1 cellular context compared by ENCODE assay signal in the genomic region with DNA sequence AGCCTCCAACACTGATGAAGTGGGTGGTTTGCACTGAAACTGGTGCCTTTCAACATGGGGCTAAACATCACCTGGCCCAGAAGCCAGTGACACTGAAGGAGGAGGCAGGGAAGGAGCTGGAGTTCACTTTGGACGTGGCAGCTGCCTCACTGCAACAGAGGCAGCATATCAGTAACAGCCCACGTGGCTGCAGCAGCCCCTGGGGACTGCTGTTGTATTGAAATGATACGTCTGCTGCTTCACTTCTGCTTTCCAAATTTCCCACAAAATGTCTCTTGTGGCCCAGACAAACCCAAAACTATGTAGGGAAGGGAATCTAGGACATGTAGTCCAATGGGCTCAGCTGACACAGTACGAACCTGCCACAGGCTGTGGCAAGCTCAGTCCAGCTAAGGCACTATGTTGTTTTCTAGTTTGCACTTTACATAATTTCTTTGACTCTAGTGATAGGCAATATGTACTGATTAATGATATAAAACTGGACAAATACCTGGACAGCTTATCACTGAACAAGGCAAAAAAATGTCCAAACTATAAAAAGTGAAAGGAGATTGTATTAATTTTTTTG.
A peak's percentile ranks its signal among the peaks of the same experiment; 100 is the strongest.
TF ChIP-seq lines count a peak whose summit lies in the region.

No MANE protein-coding gene starts in this region.

TF ChIP-seq in GM12878, 131 proteins besides CTCF, POLR2A, EP300 and RAD21 (continued from another document and continues in another):
- peak; percentile 79; the same call in 1 of the 2 replicates for TF ChIP-seq MTA3 (IDR thresholded peaks at IDR 0.05; ENCODE audit: borderline replicate concordance, low read length)
- peak; percentile 90 for TF ChIP-seq RAD51 (IDR thresholded peaks at IDR 0.05)
- TF ChIP-seq ZBTB4 (CRISPR knock-in tag; IDR thresholded peaks at IDR 0.05) = no peak
- peak; percentile 61 for TF ChIP-seq HDGF (IDR thresholded peaks at IDR 0.05)
- TF ChIP-seq ZNF24 (IDR thresholded peaks at IDR 0.05) = 0 out of 2 replicates have a peak, but pooled peaks have one; percentile 54
- TF ChIP-seq USF2 (IDR thresholded peaks at IDR 0.05; ENCODE audit: borderline replicate concordance, low read depth, low read length) = peak; percentile 74
- TF ChIP-seq RB1 (IDR thresholded peaks at IDR 0.05; ENCODE audit: borderline replicate concordance) = peak; percentile 61; the same call in 1 of the 2 replicates
- peak; percentile 99 for TF ChIP-seq MEF2B (IDR thresholded peaks at IDR 0.05; ENCODE audit: partially characterized antibody, poor library complexity, severe bottlenecking)
- TF ChIP-seq, protein P1, sequence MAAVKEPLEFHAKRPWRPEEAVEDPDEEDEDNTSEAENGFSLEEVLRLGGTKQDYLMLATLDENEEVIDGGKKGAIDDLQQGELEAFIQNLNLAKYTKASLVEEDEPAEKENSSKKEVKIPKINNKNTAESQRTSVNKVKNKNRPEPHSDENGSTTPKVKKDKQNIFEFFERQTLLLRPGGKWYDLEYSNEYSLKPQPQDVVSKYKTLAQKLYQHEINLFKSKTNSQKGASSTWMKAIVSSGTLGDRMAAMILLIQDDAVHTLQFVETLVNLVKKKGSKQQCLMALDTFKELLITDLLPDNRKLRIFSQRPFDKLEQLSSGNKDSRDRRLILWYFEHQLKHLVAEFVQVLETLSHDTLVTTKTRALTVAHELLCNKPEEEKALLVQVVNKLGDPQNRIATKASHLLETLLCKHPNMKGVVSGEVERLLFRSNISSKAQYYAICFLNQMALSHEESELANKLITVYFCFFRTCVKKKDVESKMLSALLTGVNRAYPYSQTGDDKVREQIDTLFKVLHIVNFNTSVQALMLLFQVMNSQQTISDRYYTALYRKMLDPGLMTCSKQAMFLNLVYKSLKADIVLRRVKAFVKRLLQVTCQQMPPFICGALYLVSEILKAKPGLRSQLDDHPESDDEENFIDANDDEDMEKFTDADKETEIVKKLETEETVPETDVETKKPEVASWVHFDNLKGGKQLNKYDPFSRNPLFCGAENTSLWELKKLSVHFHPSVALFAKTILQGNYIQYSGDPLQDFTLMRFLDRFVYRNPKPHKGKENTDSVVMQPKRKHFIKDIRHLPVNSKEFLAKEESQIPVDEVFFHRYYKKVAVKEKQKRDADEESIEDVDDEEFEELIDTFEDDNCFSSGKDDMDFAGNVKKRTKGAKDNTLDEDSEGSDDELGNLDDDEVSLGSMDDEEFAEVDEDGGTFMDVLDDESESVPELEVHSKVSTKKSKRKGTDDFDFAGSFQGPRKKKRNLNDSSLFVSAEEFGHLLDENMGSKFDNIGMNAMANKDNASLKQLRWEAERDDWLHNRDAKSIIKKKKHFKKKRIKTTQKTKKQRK (IDR thresholded peaks at IDR 0.05; ENCODE audit: low read depth, low read length) = no peak
- 0 out of 2 replicates have a peak, but pooled peaks have one; percentile 46 for TF ChIP-seq YY1 (IDR thresholded peaks at IDR 0.05; ENCODE audit: low read depth, low read length)
- peak; percentile 95 for TF ChIP-seq IKZF1 (conservative IDR thresholded peaks at IDR 0.05)
- TF ChIP-seq MAX (IDR thresholded peaks at IDR 0.05; ENCODE audit: low read depth, low read length) = peak; percentile 71; the same call in 1 of the 2 replicates
- TF ChIP-seq, protein P2, sequence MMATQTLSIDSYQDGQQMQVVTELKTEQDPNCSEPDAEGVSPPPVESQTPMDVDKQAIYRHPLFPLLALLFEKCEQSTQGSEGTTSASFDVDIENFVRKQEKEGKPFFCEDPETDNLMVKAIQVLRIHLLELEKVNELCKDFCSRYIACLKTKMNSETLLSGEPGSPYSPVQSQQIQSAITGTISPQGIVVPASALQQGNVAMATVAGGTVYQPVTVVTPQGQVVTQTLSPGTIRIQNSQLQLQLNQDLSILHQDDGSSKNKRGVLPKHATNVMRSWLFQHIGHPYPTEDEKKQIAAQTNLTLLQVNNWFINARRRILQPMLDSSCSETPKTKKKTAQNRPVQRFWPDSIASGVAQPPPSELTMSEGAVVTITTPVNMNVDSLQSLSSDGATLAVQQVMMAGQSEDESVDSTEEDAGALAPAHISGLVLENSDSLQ (IDR thresholded peaks at IDR 0.05) = peak; percentile 53; the same call in 1 of the 2 replicates
- TF ChIP-seq, protein P3, sequence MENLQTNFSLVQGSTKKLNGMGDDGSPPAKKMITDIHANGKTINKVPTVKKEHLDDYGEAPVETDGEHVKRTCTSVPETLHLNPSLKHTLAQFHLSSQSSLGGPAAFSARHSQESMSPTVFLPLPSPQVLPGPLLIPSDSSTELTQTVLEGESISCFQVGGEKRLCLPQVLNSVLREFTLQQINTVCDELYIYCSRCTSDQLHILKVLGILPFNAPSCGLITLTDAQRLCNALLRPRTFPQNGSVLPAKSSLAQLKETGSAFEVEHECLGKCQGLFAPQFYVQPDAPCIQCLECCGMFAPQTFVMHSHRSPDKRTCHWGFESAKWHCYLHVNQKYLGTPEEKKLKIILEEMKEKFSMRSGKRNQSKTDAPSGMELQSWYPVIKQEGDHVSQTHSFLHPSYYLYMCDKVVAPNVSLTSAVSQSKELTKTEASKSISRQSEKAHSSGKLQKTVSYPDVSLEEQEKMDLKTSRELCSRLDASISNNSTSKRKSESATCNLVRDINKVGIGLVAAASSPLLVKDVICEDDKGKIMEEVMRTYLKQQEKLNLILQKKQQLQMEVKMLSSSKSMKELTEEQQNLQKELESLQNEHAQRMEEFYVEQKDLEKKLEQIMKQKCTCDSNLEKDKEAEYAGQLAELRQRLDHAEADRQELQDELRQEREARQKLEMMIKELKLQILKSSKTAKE (IDR thresholded peaks at IDR 0.05; ENCODE audit: low read depth, poor library complexity, severe bottlenecking) = peak; percentile 78
- TF ChIP-seq BCL11A (IDR thresholded peaks at IDR 0.05; ENCODE audit: low read depth, low read length) = peak; percentile 98
- TF ChIP-seq SPI1 (IDR thresholded peaks at IDR 0.05; ENCODE audit: borderline replicate concordance, insufficient read depth, low read depth, low read length) = peak; percentile 99
- no peak for TF ChIP-seq MYC (IDR thresholded peaks at IDR 0.05; ENCODE audit: insufficient read depth, insufficient read length, insufficient replicate concordance, low read length, severe bottlenecking)
- TF ChIP-seq YBX1 (IDR thresholded peaks at IDR 0.05) = peak; percentile 73; the same call in 1 of the 2 replicates
- TF ChIP-seq BHLHE40 (IDR thresholded peaks at IDR 0.05; ENCODE audit: borderline replicate concordance in 1 of 2, low read depth in 2 of 2, low read length in 1 of 2) = peak; percentile 89 to 92
- TF ChIP-seq KDM1A (IDR thresholded peaks at IDR 0.05; ENCODE audit: borderline replicate concordance) = no peak
- TF ChIP-seq, protein P4, sequence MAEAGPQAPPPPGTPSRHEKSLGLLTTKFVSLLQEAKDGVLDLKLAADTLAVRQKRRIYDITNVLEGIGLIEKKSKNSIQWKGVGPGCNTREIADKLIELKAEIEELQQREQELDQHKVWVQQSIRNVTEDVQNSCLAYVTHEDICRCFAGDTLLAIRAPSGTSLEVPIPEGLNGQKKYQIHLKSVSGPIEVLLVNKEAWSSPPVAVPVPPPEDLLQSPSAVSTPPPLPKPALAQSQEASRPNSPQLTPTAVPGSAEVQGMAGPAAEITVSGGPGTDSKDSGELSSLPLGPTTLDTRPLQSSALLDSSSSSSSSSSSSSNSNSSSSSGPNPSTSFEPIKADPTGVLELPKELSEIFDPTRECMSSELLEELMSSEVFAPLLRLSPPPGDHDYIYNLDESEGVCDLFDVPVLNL (IDR thresholded peaks at IDR 0.05; ENCODE audit: low read depth, low read length) = no peak
- TF ChIP-seq MTA2 (IDR thresholded peaks at IDR 0.05; ENCODE audit: low read depth) = peak; percentile 91
- peak; percentile 86; the same call in 1 of the 2 replicates for TF ChIP-seq BACH1 (IDR thresholded peaks at IDR 0.05; ENCODE audit: borderline replicate concordance)
- TF ChIP-seq MLLT1 (IDR thresholded peaks at IDR 0.05) = no peak; the same call in 1 of the 2 replicates
- TF ChIP-seq NBN (IDR thresholded peaks at IDR 0.05) = peak; percentile 85
- TF ChIP-seq TCF3 (IDR thresholded peaks at IDR 0.05; ENCODE audit: borderline replicate concordance, insufficient read depth, low read depth, low read length) = peak; percentile 88; the same call in 1 of the 2 replicates
- TF ChIP-seq TBL1XR1 (IDR thresholded peaks at IDR 0.05; ENCODE audit: low read depth, low read length) = peak; percentile 86; the same call in 1 of the 2 replicates
- peak; percentile 97 for TF ChIP-seq TCF12 (IDR thresholded peaks at IDR 0.05; ENCODE audit: low read depth, low read length)
- no peak for TF ChIP-seq SIX5 (IDR thresholded peaks at IDR 0.05; ENCODE audit: low read depth, low read length, severe bottlenecking)
- 0 out of 4 replicates have a peak, but pooled peaks of 1 of the 2 experiments have one; percentile 44 for TF ChIP-seq SRF (IDR thresholded peaks at IDR 0.05; ENCODE audit: low read depth in 2 of 2, low read length in 2 of 2)
- TF ChIP-seq POU2F2 (IDR thresholded peaks at IDR 0.05; ENCODE audit: borderline replicate concordance, low read depth, low read length) = peak; percentile 90; the same call in 2 of the 3 replicates
- peak; percentile 53 for TF ChIP-seq BCL3 (IDR thresholded peaks at IDR 0.05; ENCODE audit: borderline replicate concordance, insufficient read depth, low read depth, low read length, poor library complexity, severe bottlenecking)
- TF ChIP-seq PAX5 (IDR thresholded peaks at IDR 0.05; ENCODE audit: borderline replicate concordance, low read depth, low read length) = peak; percentile 91
- TF ChIP-seq, protein P5, sequence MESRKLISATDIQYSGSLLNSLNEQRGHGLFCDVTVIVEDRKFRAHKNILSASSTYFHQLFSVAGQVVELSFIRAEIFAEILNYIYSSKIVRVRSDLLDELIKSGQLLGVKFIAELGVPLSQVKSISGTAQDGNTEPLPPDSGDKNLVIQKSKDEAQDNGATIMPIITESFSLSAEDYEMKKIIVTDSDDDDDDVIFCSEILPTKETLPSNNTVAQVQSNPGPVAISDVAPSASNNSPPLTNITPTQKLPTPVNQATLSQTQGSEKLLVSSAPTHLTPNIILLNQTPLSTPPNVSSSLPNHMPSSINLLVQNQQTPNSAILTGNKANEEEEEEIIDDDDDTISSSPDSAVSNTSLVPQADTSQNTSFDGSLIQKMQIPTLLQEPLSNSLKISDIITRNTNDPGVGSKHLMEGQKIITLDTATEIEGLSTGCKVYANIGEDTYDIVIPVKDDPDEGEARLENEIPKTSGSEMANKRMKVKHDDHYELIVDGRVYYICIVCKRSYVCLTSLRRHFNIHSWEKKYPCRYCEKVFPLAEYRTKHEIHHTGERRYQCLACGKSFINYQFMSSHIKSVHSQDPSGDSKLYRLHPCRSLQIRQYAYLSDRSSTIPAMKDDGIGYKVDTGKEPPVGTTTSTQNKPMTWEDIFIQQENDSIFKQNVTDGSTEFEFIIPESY (IDR thresholded peaks at IDR 0.05) = no peak
- TF ChIP-seq EGR1 (IDR thresholded peaks at IDR 0.05; ENCODE audit: borderline replicate concordance in 1 of 2, low read depth in 2 of 2, low read length in 2 of 2) = no peak
- no peak for TF ChIP-seq ETV6 (conservative IDR thresholded peaks at IDR 0.05 in 1 of 2, IDR thresholded peaks at IDR 0.05 in 1 of 2; ENCODE audit: borderline replicate concordance in 1 of 2, low read depth in 1 of 2)
- no peak for TF ChIP-seq ZBED1 (IDR thresholded peaks at IDR 0.05; ENCODE audit: borderline replicate concordance)
